ENCODE assay signal across 32 cellular contexts in the genomic region with DNA sequence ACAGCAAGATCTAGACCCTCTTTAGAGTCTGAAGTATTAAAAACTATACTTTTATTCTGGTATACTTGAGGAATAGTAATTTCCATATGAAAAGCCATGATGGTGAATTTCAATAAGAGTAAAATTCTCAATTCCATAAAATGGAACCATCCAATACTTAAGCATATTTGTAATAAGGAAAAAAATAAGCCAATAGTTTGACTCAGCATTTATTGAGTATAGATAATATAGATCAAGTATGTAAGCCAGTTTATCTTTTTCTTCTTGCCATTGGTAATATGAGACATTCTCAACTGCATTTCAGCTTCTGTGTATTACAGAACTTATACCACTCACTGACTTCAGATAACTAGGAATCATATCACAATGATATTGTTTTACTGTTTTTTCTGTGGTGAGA.
DNase-seq lines count a peak whose midpoint lies in the region; ATAC-seq, FAIRE-seq and TF ChIP-seq lines count a peak whose summit lies in the region.
"Had no signal": no experiment of that assay in that cellular context is flagged by ENCODE, and none has a peak within 500 bp of the region (broad histone marks: within the 10 kb centered on the region; RNA-seq: fewer than 3 reads in every experiment).

No MANE protein-coding gene starts in this region.

- H3K9ac ChIP-seq in HepG2 (ENCODE audit: insufficient read depth, low read depth, low read length) = no peak overlapping the region
- no peak overlapping the region for H3K9ac ChIP-seq in IMR-90 (ENCODE audit: low read depth, low read length)
- no peak overlapping the region for H3K9ac ChIP-seq in K562 (ENCODE audit: insufficient read depth in 1 of 2, low read depth in 2 of 2, low read length in 2 of 2)
- H3K9ac ChIP-seq: BLaER1; BLaER1 treated with 17β-estradiol and CSF1 and Interleukin-3, amounts not matched to agents 10 nM and 100 nM had no signal

- FAIRE-seq in HepG2 (lab: Jason Lieb, UNC) (no peak), K562 (lab: Jason Lieb, UNC) (no peak)
- FAIRE-seq: A549, D721Med had no signal

- no peak overlapping the region for H2BK20ac ChIP-seq in IMR-90 (ENCODE audit: low read depth, low read length)

- intact Hi-C loops in HepG2 (cut with micrococcal nuclease; ENCODE audit: unreplicated experiment) = no loop called here
- intact Hi-C loops in right lobe of liver (cut with DNase I) = no loop called here
- intact Hi-C loops in IMR-90 (cut with micrococcal nuclease) = no loop called here
- intact Hi-C loops in K562 (cut with micrococcal nuclease) = no loop called here

- no peak overlapping the region for H4K5ac ChIP-seq in IMR-90 (ENCODE audit: low read depth, low read length)

- H4K91ac ChIP-seq in IMR-90 (ENCODE audit: insufficient read depth, low read depth, low read length) = no peak overlapping the region

- in situ Hi-C loops in HepG2 (cut with HindIII; ENCODE audit: extremely low pct_ligation_motif_present, low pct_unique_long_range_greater_than_20kb) (no loop called here), IMR-90 (cut with MboI; ENCODE audit: low sequenced_read_pairs) (no loop called here), K562 (cut with MboI) (no loop called here)

- TF ChIP-seq POLR2A in HepG2 (IDR thresholded peaks at IDR 0.05; ENCODE audit: insufficient read depth in 1 of 2, low read depth in 2 of 2, low read length in 2 of 2) = no peak
- TF ChIP-seq POLR2A in right lobe of liver (IDR thresholded peaks at IDR 0.05) = no peak
- no peak for TF ChIP-seq POLR2A in IMR-90 (IDR thresholded peaks at IDR 0.05; ENCODE audit: low read depth, low read length)
- no peak for TF ChIP-seq POLR2A in K562 (conservative IDR thresholded peaks at IDR 0.05)

- H2AFZ ChIP-seq in HepG2 (ENCODE audit: low read length) = no peak overlapping the region
- H2AFZ ChIP-seq in IMR-90 (replicated peaks; ENCODE audit: low read length, poor library complexity) = no peak overlapping the region
- no peak overlapping the region for H2AFZ ChIP-seq in K562 (ENCODE audit: low read depth, low read length)

- H3K79me1 ChIP-seq in IMR-90 (ENCODE audit: low read depth in 1 of 2, low read length in 2 of 2) = no peaks in the 10 kb centered on the region

- H3K27ac ChIP-seq in HepG2 (ENCODE audit: extremely low read length, insufficient read depth, low read length) (no peak overlapping the region), right lobe of liver (no peak overlapping the region), IMR-90 (ENCODE audit: insufficient read depth, low read length) (no peak overlapping the region), K562 (ENCODE audit: extremely low read depth, low read depth, low read length) (no peak overlapping the region)
- H3K27ac ChIP-seq: 22Rv1; A549; BLaER1; BLaER1 treated with 17β-estradiol and CSF1 and Interleukin-3, amounts not matched to agents 10 nM and 100 nM; C4-2B had no signal

- no peak overlapping the region for H2BK15ac ChIP-seq in IMR-90 (ENCODE audit: low read depth, low read length)

- no TSS peak for BruUV-seq in HepG2 (replicated peaks; lab: Mats Ljungman, UMichigan)
- BruUV-seq in IMR-90 (replicated peaks; lab: Mats Ljungman, UMichigan) = no TSS peak
- BruUV-seq in K562 (replicated peaks; lab: Mats Ljungman, UMichigan) = no TSS peak

- no peak overlapping the region for H3K23ac ChIP-seq in IMR-90 (ENCODE audit: low read depth, low read length)

- H4K8ac ChIP-seq in IMR-90 (ENCODE audit: low read depth in 2 of 2, low read length in 2 of 2) = no peak overlapping the region

- ATAC-seq in HepG2 (no peak), right lobe of liver (no peak), IMR-90 (ENCODE audit: low read depth) (no peak), K562 (no peak), HG02885 (IDR thresholded peaks at IDR 0.05; ENCODE audit: poor library complexity, unreplicated experiment) (no peak)
- ATAC-seq: A549; CD8-positive, alpha-beta T cell had no signal

- H3K4me1 ChIP-seq in HepG2 (ENCODE audit: insufficient read depth, low read length) (no peaks in the 10 kb centered on the region), right lobe of liver (no peaks in the 10 kb centered on the region), IMR-90 (ENCODE audit: control insufficient read depth, insufficient read depth, low read length) (no peaks in the 10 kb centered on the region), K562 (replicated peaks in 1 of 2; ENCODE audit: control insufficient read depth in 2 of 2, insufficient read depth in 2 of 2, low read length in 2 of 2) (no peaks in the 10 kb centered on the region)
- H3K4me1 ChIP-seq: A549; BE2C; BLaER1; BLaER1 treated with 17β-estradiol and CSF1 and Interleukin-3, amounts not matched to agents 10 nM and 100 nM had no signal

- H3K4me3 ChIP-seq in HepG2 (replicated peaks in 1 of 3; ENCODE audit: insufficient read depth in 1 of 3, low read depth in 2 of 3, low read length in 3 of 3) (no peak overlapping the region), right lobe of liver (no peak overlapping the region), IMR-90 (ENCODE audit: insufficient read depth, low read depth, low read length) (no peak overlapping the region), K562 (no peak overlapping the region)
- H3K4me3 ChIP-seq: A549; BLaER1; BLaER1 treated with 17β-estradiol and CSF1 and Interleukin-3, amounts not matched to agents 10 nM and 100 nM had no signal

- H2AK5ac ChIP-seq in IMR-90 (ENCODE audit: low read depth, low read length) = no peak overlapping the region

- TF ChIP-seq EP300 in HepG2 (IDR thresholded peaks at IDR 0.05; ENCODE audit: low read depth in 2 of 2, low read length in 2 of 2) (no peak), HepG2 (CRISPR knock-in tag; IDR thresholded peaks at IDR 0.05; ENCODE audit: borderline replicate concordance) (no peak), K562 (IDR thresholded peaks at IDR 0.05; ENCODE audit: low read length) (no peak)

- H2BK120ac ChIP-seq in IMR-90 (ENCODE audit: low read depth, low read length) = no peak overlapping the region

- dilution Hi-C loops in IMR-90 (cut with HindIII; ENCODE audit: low sequenced_read_pairs, unreplicated experiment) = no loop called here

- no peak overlapping the region for H3K4me2 ChIP-seq in HepG2 (ENCODE audit: low read depth, low read length)
- H3K4me2 ChIP-seq in IMR-90 (ENCODE audit: low read depth, low read length) = no peak overlapping the region
- H3K4me2 ChIP-seq in K562 (ENCODE audit: insufficient read depth, low read length) = no peak overlapping the region
- H3K4me2 ChIP-seq: A549; BLaER1; BLaER1 treated with 17β-estradiol and CSF1 and Interleukin-3, amounts not matched to agents 10 nM and 100 nM had no signal

- TF ChIP-seq CTCF in HepG2 (CRISPR knock-in tag; IDR thresholded peaks at IDR 0.05) = no peak
- no peak for TF ChIP-seq CTCF in right lobe of liver (IDR thresholded peaks at IDR 0.05)
- no peak for TF ChIP-seq CTCF in IMR-90 (conservative IDR thresholded peaks at IDR 0.05; ENCODE audit: low read depth, low read length)
- TF ChIP-seq CTCF in K562 (IDR thresholded peaks at IDR 0.05 in 2 of 3, conservative IDR thresholded peaks at IDR 0.05 in 1 of 3; ENCODE audit: insufficient read depth in 2 of 3, low read depth in 1 of 3, low read length in 3 of 3) = no peak

- H4K20me1 ChIP-seq in HepG2 (ENCODE audit: insufficient read depth, low read length) (no peaks in the 10 kb centered on the region), IMR-90 (ENCODE audit: insufficient read depth, low read length) (no peaks in the 10 kb centered on the region), K562 (replicated peaks; ENCODE audit: control insufficient read depth, insufficient read depth, low read length) (no peaks in the 10 kb centered on the region)
- H4K20me1 ChIP-seq: BLaER1; BLaER1 treated with 17β-estradiol and CSF1 and Interleukin-3, amounts not matched to agents 10 nM and 100 nM had no signal

- H3K56ac ChIP-seq in IMR-90 (ENCODE audit: extremely low read depth, insufficient read depth, low read length) = no peak overlapping the region

- H3K36me3 ChIP-seq in HepG2 (replicated peaks in 1 of 2; ENCODE audit: control insufficient read depth in 1 of 2, insufficient read depth in 2 of 2, low read length in 2 of 2) (no peaks in the 10 kb centered on the region), right lobe of liver (no peaks in the 10 kb centered on the region), IMR-90 (ENCODE audit: control insufficient read depth, insufficient read depth, low read length) (no peaks in the 10 kb centered on the region), K562 (ENCODE audit: control insufficient read depth, insufficient read depth, low read length) (no peaks in the 10 kb centered on the region)
- H3K36me3 ChIP-seq: BE2C; BLaER1; BLaER1 treated with 17β-estradiol and CSF1 and Interleukin-3, amounts not matched to agents 10 nM and 100 nM had no signal

- POLR2A ChIA-PET in HepG2 (lab: Yijun Ruan, JAX) (no interaction called here), IMR-90 (lab: Charles Lee; ENCODE audit: unreplicated experiment) (no interaction called here), K562 (lab: Yijun Ruan, JAX) (no interaction called here)

- H3K9me1 ChIP-seq in IMR-90 (ENCODE audit: insufficient read depth, low read length) (no peaks in the 10 kb centered on the region), K562 (ENCODE audit: control insufficient read depth, insufficient read depth, low read length) (no peaks in the 10 kb centered on the region)

- no peaks in the 10 kb centered on the region for H3K27me3 ChIP-seq in HepG2 (ENCODE audit: control insufficient read depth in 1 of 2, insufficient read depth in 2 of 2, low read length in 2 of 2)
- no peaks in the 10 kb centered on the region for H3K27me3 ChIP-seq in right lobe of liver
- H3K27me3 ChIP-seq in IMR-90 (ENCODE audit: control insufficient read depth, insufficient read depth, low read length) = no peaks in the 10 kb centered on the region
- H3K27me3 ChIP-seq in K562 (ENCODE audit: control insufficient read depth in 2 of 2, insufficient read depth in 2 of 2, low read length in 2 of 2) = no peaks in the 10 kb centered on the region
- H3K27me3 ChIP-seq: BE2C; BLaER1; BLaER1 treated with 17β-estradiol and CSF1 and Interleukin-3, amounts not matched to agents 10 nM and 100 nM had no signal

- no peak overlapping the region for H2AK9ac ChIP-seq in IMR-90 (replicated peaks; ENCODE audit: low read depth, low read length, poor library complexity)

- H3K14ac ChIP-seq in IMR-90 (replicated peaks; ENCODE audit: low read depth, low read length) = no peak overlapping the region

- H3K79me2 ChIP-seq in HepG2 (ENCODE audit: insufficient read depth, low read length) (no peaks in the 10 kb centered on the region), K562 (ENCODE audit: control insufficient read depth, insufficient read depth, low read length) (no peaks in the 10 kb centered on the region)

- TF ChIP-seq RAD21 in HepG2 (CRISPR knock-in tag; IDR thresholded peaks at IDR 0.05) = no peak
- no peak for TF ChIP-seq RAD21 in IMR-90 (IDR thresholded peaks at IDR 0.05; ENCODE audit: low read length)
- no peak for TF ChIP-seq RAD21 in K562 (CRISPR knock-in tag; conservative IDR thresholded peaks at IDR 0.05 in 1 of 2, IDR thresholded peaks at IDR 0.05 in 1 of 2)

- H3K9me3 ChIP-seq in HepG2 (ENCODE audit: low read length) (no peaks in the 10 kb centered on the region), right lobe of liver (no peaks in the 10 kb centered on the region), IMR-90 (ENCODE audit: control insufficient read depth, insufficient read depth, low read length) (no peaks in the 10 kb centered on the region), K562 (replicated peaks; ENCODE audit: control insufficient read depth, insufficient read depth, low read depth, low read length) (no peaks in the 10 kb centered on the region)
- H3K9me3 ChIP-seq: A549; BE2C; BLaER1; BLaER1 treated with 17β-estradiol and CSF1 and Interleukin-3, amounts not matched to agents 10 nM and 100 nM; Caco-2 had no signal

- H3K4ac ChIP-seq in IMR-90 (ENCODE audit: low read depth, low read length) = no peak overlapping the region

- H3K18ac ChIP-seq in IMR-90 (ENCODE audit: low read depth, low read length) = no peak overlapping the region

- DNase-seq in HepG2 (ENCODE audit: low spot score) = no peak
- DNase-seq in right lobe of liver = no peak
- no peak for DNase-seq in IMR-90
- DNase-seq in K562 (ENCODE audit: extremely low read depth in 1 of 4, low spot score in 3 of 4) = no peak
- no peak for DNase-seq in T-helper 1 cell
- DNase-seq: 8988T; ACHN; AML-193; BE2C; C1 segment of cervical spinal cord; Caco-2; Calu3; CD4-positive, alpha-beta memory T cell; CD4-positive, alpha-beta T cell; CD4-positive, CD25-positive, alpha-beta regulatory T cell; CD8-positive, alpha-beta memory T cell; CD8-positive, alpha-beta T cell; COR-L47; DMS 273 treated with DMSO at 0.1 percent for 48 hours; DMS153; DMS53; DMS79; DMS79 treated with DMSO at 0.1 percent for 48 hours; DND-41; EL had no signal

- CTCF ChIA-PET in HepG2 (lab: Yijun Ruan, JAX; ENCODE audit: low intra/inter-chr PET ratio, low total read pairs) = no interaction called here
- CTCF ChIA-PET in IMR-90 (lab: Yijun Ruan, JAX) = no interaction called here
- CTCF ChIA-PET in K562 (lab: Yijun Ruan, JAX; ENCODE audit: low intra/inter-chr PET ratio) = no interaction called here

- no peak overlapping the region for H2BK5ac ChIP-seq in IMR-90 (ENCODE audit: low read depth, low read length, poor library complexity, severe bottlenecking)
